ENCODE assay signal across 8 cellular contexts in the genomic region with DNA sequence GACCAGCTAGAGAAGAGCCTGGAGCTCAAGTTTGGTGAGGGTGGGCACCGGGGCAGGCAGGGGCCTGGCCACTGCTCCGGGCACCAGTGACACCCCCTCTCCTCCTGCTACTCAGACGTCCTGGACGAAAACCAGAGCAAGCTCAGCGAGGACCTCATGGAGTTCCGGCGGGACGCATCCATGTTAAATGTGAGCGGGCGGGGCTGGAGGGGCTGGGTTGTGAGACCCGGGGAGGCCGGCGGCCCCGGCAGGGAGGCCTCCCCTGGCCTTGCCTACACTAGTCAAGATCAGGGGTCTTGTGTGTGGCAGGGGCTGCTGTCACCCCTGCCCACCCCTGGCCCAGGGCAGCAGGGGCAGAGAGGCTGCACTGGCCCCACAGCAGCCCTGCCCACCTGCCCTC. TPM values are rescaled to one million over a fixed set of nuclear protein-coding genes. Genes with fewer than 3 reads are reported as not detected.
"Had no signal": no experiment of that assay in that cellular context is flagged by ENCODE, and none has a peak within 500 bp of the region (broad histone marks: within the 10 kb centered on the region; RNA-seq: fewer than 3 reads in every experiment).

No MANE protein-coding gene starts in this region.

- H3K9me3 ChIP-seq: HAP-1 had no signal

- H3K4me1 ChIP-seq: HAP-1 had no signal

- H2AFZ ChIP-seq: GM23248, GM23338 had no signal

- H3K27ac ChIP-seq: GM23248 had no signal

- H3K9ac ChIP-seq: GM23248 had no signal

- H3K27ac Mint-ChIP-seq: GM23338, HFFc6 had no signal

- ATAC-seq: GM23338, HCT116 had no signal

- H3K4me3 Mint-ChIP-seq: GM23338, HFFc6 had no signal

- DNase-seq: GM23248, GOT3, H7, HCEC 1CT, HFFc6 had no signal

- H3K4me2 ChIP-seq: GM23338 had no signal

- H3K9me3 Mint-ChIP-seq: GM23338, HFFc6 had no signal

RNA-seq across cellular contexts. Expression of a gene that starts 23.0 kb away (rescaled TPM):
- total RNA-seq: GM23248 had no signal

RNA-seq across cellular contexts. Expression of a gene that starts 24.9 kb away (rescaled TPM):
- total RNA-seq: GM23248 had no signal
